Comparison of ENCODE assay signal across 12 cellular contexts in genomic region chr2:33322099-33322498, GRCh38.
A peak's percentile ranks its signal among the peaks of the same experiment; 100 is the strongest.
DNase-seq lines count a peak whose midpoint lies in the region; ATAC-seq, FAIRE-seq and TF ChIP-seq lines count a peak whose summit lies in the region.
"Had no signal": no experiment of that assay in that cellular context is flagged by ENCODE, and none has a peak within 500 bp of the region (broad histone marks: within the 10 kb centered on the region; RNA-seq: fewer than 3 reads in every experiment).

No MANE protein-coding gene starts in this region.

- DNase-seq in Right ventricle myocardium inferior (ENCODE audit: missing footprints) (no peak), cardiac septum (ENCODE audit: low spot score) (no peak), astrocyte (ENCODE audit: low read depth) (peak; percentile 71), iris pigment epithelial cell (ENCODE audit: low read depth) (peak; percentile 94), tibial artery (peak in 1 of 2 donors; percentile 35), stomach (no peak)
- DNase-seq in stimulated activated naive B cell treated with anti-CD40 and anti-IgM and Interleukin-4, amounts not matched to agents 10 μg/mL and 1 μg/mL and 100 μg/mL, for 72 hours, result no peak
- DNase-seq: AML-193, colonic mucosa, islet precursor cell had no signal

- peaks cover 7% of the 10 kb centered on the region for H3K4me1 ChIP-seq in astrocyte (ENCODE audit: insufficient read depth, low read length)
- peaks cover 0 to 74% (median 19%) of the 10 kb centered on the region in 4 donors for H3K4me1 ChIP-seq in tibial artery
- H3K4me1 ChIP-seq in stomach, result peaks cover 0 to 32% (median 15%) of the 10 kb centered on the region in 4 donors
- H3K4me1 ChIP-seq: colonic mucosa had no signal

- no peak overlapping the region for H3K9ac ChIP-seq in astrocyte (ENCODE audit: low read length)

- peaks cover 9% of the 10 kb centered on the region for H3K4me1 Mint-ChIP-seq in astrocyte (ENCODE audit: low read depth, unreplicated experiment)
- peaks cover 8 to 18% of the 10 kb centered on the region in 2 donors for H3K4me1 Mint-ChIP-seq in stimulated activated naive B cell treated with anti-CD40 and anti-IgM and Interleukin-4, amounts not matched to agents 10 μg/mL and 1 μg/mL and 100 μg/mL, for 72 hours

- no peak overlapping the region for H2AFZ ChIP-seq in astrocyte (ENCODE audit: low read depth, low read length)

- H3K27ac Mint-ChIP-seq in astrocyte (ENCODE audit: unreplicated experiment), result peak overlapping the region; percentile 36
- no peak overlapping the region for H3K27ac Mint-ChIP-seq in stimulated activated naive B cell treated with anti-CD40 and anti-IgM and Interleukin-4, amounts not matched to agents 10 μg/mL and 1 μg/mL and 100 μg/mL, for 72 hours

- H3K4me2 ChIP-seq in astrocyte (ENCODE audit: low read length), result peak overlapping the region; percentile 14

- 21 to 39% (median 35%) methylated on average over 3 of the region's 3 CpGs for WGBS in stomach, 5 donors

- H3K36me3 Mint-ChIP-seq in astrocyte (ENCODE audit: low read depth, unreplicated experiment), result no peaks in the 10 kb centered on the region
- H3K36me3 Mint-ChIP-seq in stimulated activated naive B cell treated with anti-CD40 and anti-IgM and Interleukin-4, amounts not matched to agents 10 μg/mL and 1 μg/mL and 100 μg/mL, for 72 hours, result no peaks in the 10 kb centered on the region

- no peaks in the 10 kb centered on the region for H4K20me1 ChIP-seq in astrocyte (ENCODE audit: insufficient read depth, low read length)

- no peaks in the 10 kb centered on the region for H3K27me3 ChIP-seq in astrocyte (ENCODE audit: insufficient read depth, low read length)
- no peaks in the 10 kb centered on the region for H3K27me3 ChIP-seq in tibial artery
- no peaks in the 10 kb centered on the region for H3K27me3 ChIP-seq in stomach
- H3K27me3 ChIP-seq: colonic mucosa had no signal

- H3K27me3 Mint-ChIP-seq in astrocyte (ENCODE audit: low read depth, unreplicated experiment), result no peaks in the 10 kb centered on the region
- H3K27me3 Mint-ChIP-seq in stimulated activated naive B cell treated with anti-CD40 and anti-IgM and Interleukin-4, amounts not matched to agents 10 μg/mL and 1 μg/mL and 100 μg/mL, for 72 hours, result peaks cover 0 to 6% of the 10 kb centered on the region in 2 donors

- H3K36me3 ChIP-seq in astrocyte (ENCODE audit: insufficient read depth, low read length) (peaks cover 5% of the 10 kb centered on the region), tibial artery (peaks cover 0 to 17% (median 12%) of the 10 kb centered on the region in 3 donors), stomach (no peaks in the 10 kb centered on the region)
- H3K36me3 ChIP-seq: colonic mucosa had no signal

- no peaks in the 10 kb centered on the region for H3K9me3 Mint-ChIP-seq in astrocyte (ENCODE audit: unreplicated experiment)
- no peaks in the 10 kb centered on the region for H3K9me3 Mint-ChIP-seq in stimulated activated naive B cell treated with anti-CD40 and anti-IgM and Interleukin-4, amounts not matched to agents 10 μg/mL and 1 μg/mL and 100 μg/mL, for 72 hours

- intact Hi-C loops in Right ventricle myocardium inferior (cut with DNase I) (no loop called here), cardiac septum (cut with DNase I) (no loop called here), tibial artery (cut with DNase I; ENCODE audit: low total_unique reads) (no loop called here), stomach (cut with DNase I; ENCODE audit: low total_unique reads) (no loop called here)

- H3K9me3 ChIP-seq in astrocyte (ENCODE audit: insufficient read depth, low read depth, low read length), result no peaks in the 10 kb centered on the region
- no peaks in the 10 kb centered on the region for H3K9me3 ChIP-seq in tibial artery
- H3K9me3 ChIP-seq in stomach, result no peaks in the 10 kb centered on the region
- H3K9me3 ChIP-seq: colonic mucosa had no signal

- no peak for TF ChIP-seq POLR2A in stomach (IDR thresholded peaks at IDR 0.05)

- H3K27ac ChIP-seq in astrocyte (ENCODE audit: low read depth, low read length) (no peak overlapping the region), tibial artery (peak overlapping the region; percentile 64 to 68), stomach (peak overlapping the region in 2 of 5 donors; percentile 8 to 48)
- H3K27ac ChIP-seq: colonic mucosa, SK-N-MC had no signal

- H3K79me2 ChIP-seq in astrocyte (ENCODE audit: insufficient read depth, low read length), result no peaks in the 10 kb centered on the region

- no peak for TF ChIP-seq CTCF in astrocyte (IDR thresholded peaks at IDR 0.05; ENCODE audit: insufficient read depth, low read depth, low read length)
- TF ChIP-seq CTCF in tibial artery (IDR thresholded peaks at IDR 0.05), result no peak
- no peak for TF ChIP-seq CTCF in stomach (IDR thresholded peaks at IDR 0.05)

- H3K4me3 ChIP-seq in astrocyte (ENCODE audit: insufficient read depth, low read depth, low read length) (no peak overlapping the region), tibial artery (no peak overlapping the region), stomach (no peak overlapping the region)
- H3K4me3 ChIP-seq: colonic mucosa, SK-N-MC had no signal

- TF ChIP-seq EP300 in stomach (IDR thresholded peaks at IDR 0.05), result no peak

- peak; percentile 87 for ATAC-seq in Right ventricle myocardium inferior
- no peak for ATAC-seq in stimulated activated naive B cell treated with anti-CD40 and anti-IgM and Interleukin-4, amounts not matched to agents 10 μg/mL and 1 μg/mL and 100 μg/mL, for 72 hours (replicated peaks)
- no peak for ATAC-seq in GM21515 (IDR thresholded peaks at IDR 0.05; ENCODE audit: unreplicated experiment)

- peak; percentile 67 for FAIRE-seq in astrocyte (lab: Jason Lieb, UNC)

- no peak overlapping the region for H3K4me3 Mint-ChIP-seq in astrocyte (ENCODE audit: unreplicated experiment)
- no peak overlapping the region for H3K4me3 Mint-ChIP-seq in stimulated activated naive B cell treated with anti-CD40 and anti-IgM and Interleukin-4, amounts not matched to agents 10 μg/mL and 1 μg/mL and 100 μg/mL, for 72 hours

Comparison
In these comparisons a context has a peak if more than half of its experiments do, and no peak if none do; other contexts are left out.
1. DNase-seq: peak in astrocyte (single experiment) and iris pigment epithelial cell (single experiment); none in Right ventricle myocardium inferior (single experiment), cardiac septum (single experiment), stimulated activated naive B cell treated with anti-CD40 and anti-IgM and Interleukin-4, amounts not matched to agents 10 μg/mL and 1 μg/mL and 100 μg/mL, for 72 hours (single experiment) and stomach (single experiment).